In genomic region chr17:6749519-6749918, GRCh38 we compare ENCODE assay signal across 15 cellular contexts. TPM values are rescaled to one million over a fixed set of nuclear protein-coding genes. Genes with fewer than 3 reads are reported as not detected.
DNase-seq lines count a peak whose midpoint lies in the region; ATAC-seq, FAIRE-seq and TF ChIP-seq lines count a peak whose summit lies in the region.
"Had no signal": no experiment of that assay in that cellular context is flagged by ENCODE, and none has a peak within 500 bp of the region (broad histone marks: within the 10 kb centered on the region; RNA-seq: fewer than 3 reads in every experiment).

No MANE protein-coding gene starts in this region.

- TF ChIP-seq POLR2A in H1 (IDR thresholded peaks at IDR 0.05; ENCODE audit: control extremely low read depth in 1 of 2, low read depth in 2 of 2, low read length in 2 of 2) = no peak

- no peak overlapping the region for H3K4me3 Mint-ChIP-seq in H9
- no peak overlapping the region for H3K4me3 Mint-ChIP-seq in CD8-positive, alpha-beta T cell
- H3K4me3 Mint-ChIP-seq: naive thymus-derived CD4-positive, alpha-beta T cell had no signal

- H3K4ac ChIP-seq in H9 (ENCODE audit: low read depth, low read length) = no peak overlapping the region
- no peak overlapping the region for H3K4ac ChIP-seq in H1 (replicated peaks; ENCODE audit: insufficient read length, low read depth, low read length)

- ATAC-seq in CD8-positive, alpha-beta T cell = no peak
- ATAC-seq: left ventricle myocardium superior; naive thymus-derived CD4-positive, alpha-beta T cell had no signal

- no peak overlapping the region for H3K27ac Mint-ChIP-seq in H9
- H3K27ac Mint-ChIP-seq in CD8-positive, alpha-beta T cell = no peak overlapping the region

- WGBS in H9 (ENCODE audit: extremely low coverage, insufficient read length, low lambda C conversion rate) = no CpG with 5 or more reads among the region's 6 CpGs
- 87% methylated on average over 6 of the region's 6 CpGs; no CpG with 5 or more reads in 1 of the 2 experiments for WGBS in H1 (ENCODE audit: extremely low coverage in 1 of 2, insufficient coverage in 1 of 2, insufficient read length in 1 of 2, insufficient replicate concordance in 2 of 2, low coverage in 1 of 2, low lambda C conversion rate in 2 of 2, missing lambda C conversion rate in 1 of 2), 2 experiments

- intact Hi-C loops in CD8-positive, alpha-beta T cell (cut with DNase I, micrococcal nuclease) = no loop called here

- H3K56ac ChIP-seq in H9 (ENCODE audit: insufficient read length, low read depth, low read length) (no peak overlapping the region), H1 (replicated peaks; ENCODE audit: insufficient read length, low read depth, low read length) (no peak overlapping the region)

- H2BK5ac ChIP-seq in H9 (ENCODE audit: insufficient read length, low read length) = no peak overlapping the region
- no peak overlapping the region for H2BK5ac ChIP-seq in H1 (ENCODE audit: low read depth, low read length)

- TF ChIP-seq RAD21 in H1 (IDR thresholded peaks at IDR 0.05 in 1 of 2, conservative IDR thresholded peaks at IDR 0.05 in 1 of 2; ENCODE audit: low read depth in 2 of 2, low read length in 2 of 2) = peak; percentile 38 to 43; a peak in 3 of 4 replicates

- no peak overlapping the region for H2AFZ ChIP-seq in H9 (ENCODE audit: low read length)
- H2AFZ ChIP-seq in OCI-LY1 (ENCODE audit: low read length) = no peak overlapping the region
- H2AFZ ChIP-seq in H1 (ENCODE audit: low read length) = no peak overlapping the region

- no peak for TF ChIP-seq EP300 in H1 (IDR thresholded peaks at IDR 0.05; ENCODE audit: borderline replicate concordance in 1 of 2, low read depth in 2 of 2, low read length in 2 of 2)

- H3K27me3 ChIP-seq in H9 (ENCODE audit: insufficient read depth, low read length) (no peaks in the 10 kb centered on the region), OCI-LY1 (ENCODE audit: insufficient read depth, low read length) (no peaks in the 10 kb centered on the region), H1 (replicated peaks in 1 of 4; ENCODE audit: control insufficient read depth in 3 of 4, extremely low read depth in 1 of 4, insufficient read depth in 3 of 4, low read length in 3 of 4) (no peaks in the 10 kb centered on the region; a peak in 1 of 7 replicates)
- H3K27me3 ChIP-seq in CD8-positive, alpha-beta T cell (ENCODE audit: insufficient read depth, low read length) = no peaks in the 10 kb centered on the region
- H3K27me3 ChIP-seq: testis had no signal

- H3F3A ChIP-seq in OCI-LY1 (ENCODE audit: insufficient read depth, low read length) = no peaks in the 10 kb centered on the region

- DNase-seq in H9 = no peak
- DNase-seq in H1 (ENCODE audit: low read depth in 1 of 2, low spot score in 2 of 2) = no peak
- DNase-seq in T-helper 1 cell = no peak
- DNase-seq in stimulated activated CD4-positive, alpha-beta T cell treated with anti-CD3 and anti-CD28 coated beads, Interleukin-2, amount 100 ng/mL, for 24 hours = no peak
- DNase-seq in coronary artery (ENCODE audit: low spot score) = no peak
- DNase-seq in CD8-positive, alpha-beta T cell = no peak
- DNase-seq: AML-193; left ventricle myocardium superior; MM.1S; naive thymus-derived CD4-positive, alpha-beta T cell; testis; WERI-Rb-1 had no signal

- no peak overlapping the region for H2AK5ac ChIP-seq in H9 (ENCODE audit: insufficient read length, low read length)
- H2AK5ac ChIP-seq in H1 (ENCODE audit: low read depth, low read length) = no peak overlapping the region

- no peak overlapping the region for H3K14ac ChIP-seq in H9 (ENCODE audit: insufficient read depth, low read length)
- no peak overlapping the region for H3K14ac ChIP-seq in H1 (ENCODE audit: insufficient read length)

- POLR2A ChIA-PET in H1 (lab: Charles Lee; ENCODE audit: partially characterized antibody) = interaction anchor here (1.0 kb wide), 1 partner anchor 8 kb away, joined by 3 read pairs; no protein-coding TSS in a partner anchor
- POLR2A ChIA-PET in CD8-positive, alpha-beta T cell (lab: Charles Lee) = no interaction called here

- H4K5ac ChIP-seq in H9 (ENCODE audit: insufficient read length, low read depth, low read length) (no peak overlapping the region), H1 (ENCODE audit: insufficient read length, low read depth, low read length) (no peak overlapping the region)

- TF ChIP-seq CTCF in 22Rv1 (IDR thresholded peaks at IDR 0.05) (0 out of 2 replicates have a peak, but pooled peaks have one; percentile 6), H9 (conservative IDR thresholded peaks at IDR 0.05) (peak; percentile 29; the same call in 2 of the 3 replicates), OCI-LY1 (IDR thresholded peaks at IDR 0.05; ENCODE audit: low read length) (peak; percentile 22; the same call in 1 of the 2 replicates), H1 (IDR thresholded peaks at IDR 0.05; ENCODE audit: control extremely low read depth in 1 of 3, insufficient read depth in 1 of 3, low read depth in 1 of 3, low read length in 3 of 3) (no peak; a peak in 1 of 4 replicates), coronary artery (IDR thresholded peaks at IDR 0.05) (no peak)
- no peak for TF ChIP-seq CTCF in CD8-positive, alpha-beta T cell (IDR thresholded peaks at IDR 0.05)

- no peaks in the 10 kb centered on the region for H3K36me3 ChIP-seq in OCI-LY1 (ENCODE audit: insufficient read depth, low read length)
- H3K36me3 ChIP-seq in H1 (ENCODE audit: control insufficient read depth in 2 of 4, insufficient read depth in 4 of 4, low read length in 3 of 4) = no peaks in the 10 kb centered on the region
- no peaks in the 10 kb centered on the region for H3K36me3 ChIP-seq in CD8-positive, alpha-beta T cell (ENCODE audit: insufficient read depth, low read length)
- H3K36me3 ChIP-seq: WERI-Rb-1 had no signal

- no peak overlapping the region for H3T11ph ChIP-seq in H9 (ENCODE audit: low read length)

- H3K9ac ChIP-seq in H9 (ENCODE audit: extremely low read depth, insufficient read length, low read length) (no peak overlapping the region), OCI-LY1 (ENCODE audit: low read length) (no peak overlapping the region), H1 (replicated peaks in 1 of 4; ENCODE audit: extremely low read depth in 1 of 4, low read depth in 3 of 4, low read length in 3 of 4) (no peak overlapping the region)

- peaks cover 6% of the 10 kb centered on the region; the same call in 1 of the 2 replicates for H3K27me3 Mint-ChIP-seq in H9 (ENCODE audit: low read depth)
- peaks cover 4% of the 10 kb centered on the region for H3K27me3 Mint-ChIP-seq in CD8-positive, alpha-beta T cell (ENCODE audit: low read depth)

- no peak overlapping the region for H3K27ac ChIP-seq in 22Rv1
- H3K27ac ChIP-seq in H9 (ENCODE audit: insufficient read length, low read depth, low read length) = no peak overlapping the region
- H3K27ac ChIP-seq in OCI-LY1 (ENCODE audit: low read depth, low read length, poor library complexity, severe bottlenecking) = no peak overlapping the region
- H3K27ac ChIP-seq in H1 (ENCODE audit: low read depth, low read length) = no peak overlapping the region
- no peak overlapping the region for H3K27ac ChIP-seq in coronary artery
- H3K27ac ChIP-seq in CD8-positive, alpha-beta T cell (ENCODE audit: low read depth, low read length) = no peak overlapping the region
- H3K27ac ChIP-seq: HL-60, testis, WERI-Rb-1 had no signal

- CTCF ChIA-PET in H1 (lab: Charles Lee; ENCODE audit: partially characterized antibody) = interaction anchor here (0.7 to 1.5 kb wide), 9 partner anchors 60 to 272 kb away, joined by 3 to 5 read pairs (median 3); no protein-coding TSS in a partner anchor
- CTCF ChIA-PET in CD8-positive, alpha-beta T cell (lab: Charles Lee) = no interaction called here

- H3K9me3 ChIP-seq in H9 (ENCODE audit: control insufficient read depth, low read depth, low read length) (no peaks in the 10 kb centered on the region), OCI-LY1 (ENCODE audit: low read length) (no peaks in the 10 kb centered on the region), H1 (ENCODE audit: insufficient read depth in 2 of 2, low read depth in 1 of 2, low read length in 1 of 2) (no peaks in the 10 kb centered on the region; a peak in 1 of 4 replicates)
- no peaks in the 10 kb centered on the region for H3K9me3 ChIP-seq in CD8-positive, alpha-beta T cell (ENCODE audit: low read length)
- H3K9me3 ChIP-seq: testis had no signal

- H2BK20ac ChIP-seq in H9 (ENCODE audit: low read depth, low read length, poor library complexity, severe bottlenecking) = no peak overlapping the region
- H2BK20ac ChIP-seq in H1 (ENCODE audit: low read length) = no peak overlapping the region

- no peaks in the 10 kb centered on the region for H3K79me1 ChIP-seq in H9 (ENCODE audit: insufficient read depth, low read depth, low read length, poor library complexity, severe bottlenecking)
- H3K79me1 ChIP-seq in H1 (ENCODE audit: low read depth, low read length) = no peaks in the 10 kb centered on the region

- H3K18ac ChIP-seq in H9 (ENCODE audit: insufficient read length, low read depth, low read length) = no peak overlapping the region
- H3K18ac ChIP-seq in H1 (ENCODE audit: extremely low read depth, low read length) = no peak overlapping the region

- H4K8ac ChIP-seq in H9 (replicated peaks; ENCODE audit: insufficient read length, low read depth, low read length) (no peak overlapping the region), H1 (ENCODE audit: extremely low read depth, insufficient read depth, low read length) (no peak overlapping the region)

- no peaks in the 10 kb centered on the region for H3K9me2 ChIP-seq in OCI-LY1 (ENCODE audit: low read depth, low read length)

- no peak overlapping the region for H3K4me3 ChIP-seq in OCI-LY1 (ENCODE audit: low read depth, low read length, poor library complexity, severe bottlenecking)
- H3K4me3 ChIP-seq in H1 (ENCODE audit: extremely low read depth in 1 of 4, insufficient read depth in 2 of 4, low read depth in 3 of 4, low read length in 4 of 4) = no peak overlapping the region
- no peak overlapping the region for H3K4me3 ChIP-seq in coronary artery
- no peak overlapping the region for H3K4me3 ChIP-seq in CD8-positive, alpha-beta T cell (ENCODE audit: low read depth, low read length)
- H3K4me3 ChIP-seq: testis had no signal

- H3K23ac ChIP-seq in H9 (ENCODE audit: insufficient read length, low read depth, low read length) (no peak overlapping the region), H1 (ENCODE audit: insufficient read length) (no peak overlapping the region)

- H3K36me3 Mint-ChIP-seq in H9 (ENCODE audit: insufficient read depth in 1 of 3, low read depth in 3 of 3) = no peaks in the 10 kb centered on the region
- no peaks in the 10 kb centered on the region for H3K36me3 Mint-ChIP-seq in CD8-positive, alpha-beta T cell

- FAIRE-seq in H1 (lab: Jason Lieb, UNC) = no peak

- no peak overlapping the region for H2BK12ac ChIP-seq in H9 (ENCODE audit: insufficient read length, low read depth, low read length)
- no peak overlapping the region for H2BK12ac ChIP-seq in H1 (ENCODE audit: low read depth, low read length)

- H3K79me2 ChIP-seq in H9 (ENCODE audit: insufficient read depth, low read length) (no peaks in the 10 kb centered on the region), OCI-LY1 (ENCODE audit: insufficient read depth, low read length) (no peaks in the 10 kb centered on the region), H1 (ENCODE audit: control insufficient read depth in 1 of 2, insufficient read depth in 2 of 2, low read length in 2 of 2) (no peaks in the 10 kb centered on the region)

- H4K20me1 ChIP-seq in H9 (ENCODE audit: control insufficient read depth, insufficient read depth, insufficient read length) = no peaks in the 10 kb centered on the region
- no peaks in the 10 kb centered on the region for H4K20me1 ChIP-seq in OCI-LY1 (ENCODE audit: insufficient read depth, low read length)
- no peaks in the 10 kb centered on the region for H4K20me1 ChIP-seq in H1 (replicated peaks in 1 of 2; ENCODE audit: control insufficient read depth in 1 of 2, insufficient read depth in 2 of 2, low read length in 2 of 2)

- H3K23me2 ChIP-seq in H9 (ENCODE audit: insufficient read length, low read depth, low read length, poor library complexity, severe bottlenecking) = no peaks in the 10 kb centered on the region
- H3K23me2 ChIP-seq in H1 (ENCODE audit: low read depth, low read length) = peaks cover 1% of the 10 kb centered on the region; the same call in 1 of the 2 replicates

- H2BK120ac ChIP-seq in H9 (ENCODE audit: low read depth, low read length, poor library complexity, severe bottlenecking) (no peak overlapping the region), H1 (replicated peaks; ENCODE audit: low read depth, low read length) (no peak overlapping the region)

- H3K4me2 ChIP-seq in H9 (ENCODE audit: insufficient read depth, insufficient read length, low read length) (no peak overlapping the region), OCI-LY1 (ENCODE audit: low read length) (no peak overlapping the region), H1 (ENCODE audit: insufficient read depth in 1 of 2, low read depth in 2 of 2, low read length in 2 of 2) (no peak overlapping the region)

- peaks cover 17% of the 10 kb centered on the region in 2 experiments for H3K4me1 Mint-ChIP-seq in H9
- H3K4me1 Mint-ChIP-seq in CD8-positive, alpha-beta T cell (ENCODE audit: low read depth) = peaks cover 19% of the 10 kb centered on the region

- no peak overlapping the region for H2BK15ac ChIP-seq in H9 (ENCODE audit: low read depth, low read length)
- no peak overlapping the region for H2BK15ac ChIP-seq in H1 (ENCODE audit: low read length)

- H4K91ac ChIP-seq in H9 (ENCODE audit: insufficient read length, low read depth, low read length) (no peak overlapping the region), H1 (replicated peaks; ENCODE audit: insufficient read length, low read length) (no peak overlapping the region)

- H3K9me3 Mint-ChIP-seq in H9 = peaks cover 4 to 8% of the 10 kb centered on the region in 2 experiments; a peak in 3 of 5 replicates
- no peaks in the 10 kb centered on the region for H3K9me3 Mint-ChIP-seq in CD8-positive, alpha-beta T cell

- H3K4me1 ChIP-seq in H9 (ENCODE audit: insufficient read depth, low read length) = peaks cover 9% of the 10 kb centered on the region; the same call in 1 of the 2 replicates
- no peaks in the 10 kb centered on the region for H3K4me1 ChIP-seq in OCI-LY1 (ENCODE audit: insufficient read depth, low read length, severe bottlenecking)
- H3K4me1 ChIP-seq in H1 (replicated peaks in 1 of 4; ENCODE audit: control insufficient read depth in 3 of 4, insufficient read depth in 4 of 4, low read length in 3 of 4) = peaks cover 0 to 6% (median 3%) of the 10 kb centered on the region in 4 experiments; a peak in 3 of 7 replicates
- peaks cover 23% of the 10 kb centered on the region for H3K4me1 ChIP-seq in CD8-positive, alpha-beta T cell (ENCODE audit: insufficient read depth, low read length)

RNA-seq across cellular contexts. Expression of gene XAF1, which starts 6.3 kb away (rescaled TPM):
- total RNA-seq in H9 (2021) = not detected in 2 replicates
- total RNA-seq in H1 (2021; fragmentation: NEBNext Ultra II Directional; extraction: Animal tissue kit (Norgen Biotek cat#: 25700)) = not detected in 2 replicates
- polyA plus RNA-seq in H1 (2011; rRNA removed) = not detected in 2 replicates
- not detected for polyA plus RNA-seq in H1 (2011; cell fraction: cytosol; rRNA removed)
- polyA plus RNA-seq in H1 (2011; cell fraction: nucleus; rRNA removed) = not detected
- not detected in 4 replicates for polyA plus RNA-seq in H1 (2012, experiment 1 of 2)
- polyA plus RNA-seq in H1 (2012, experiment 2 of 2) = not detected
- polyA plus RNA-seq in H1 (2013, experiment 1 of 2) = 0.08 TPM
- 0.06 TPM for polyA plus RNA-seq in H1 (2013, experiment 2 of 2)
- polyA minus RNA-seq in H1 (2011; rRNA and poly(A)+ RNA removed) = 0.10 TPM in 1 of 2 replicates, not detected in the other
- polyA minus RNA-seq in H1 (2011; cell fraction: cytosol; rRNA and poly(A)+ RNA removed) = not detected
- not detected for polyA minus RNA-seq in H1 (2011; cell fraction: nucleus; rRNA and poly(A)+ RNA removed)
- 10 to 100 TPM; 13.9 to 16.3 TPM for total RNA-seq in CD8-positive, alpha-beta T cell

RNA-seq across cellular contexts. Expression of gene FBXO39, which starts 26.5 kb away (rescaled TPM):
- total RNA-seq in H9 (2021) = not detected in 2 replicates
- total RNA-seq in H1 (2021; fragmentation: NEBNext Ultra II Directional; extraction: Animal tissue kit (Norgen Biotek cat#: 25700)) = 0.22 TPM in 1 of 2 replicates, not detected in the other
- polyA plus RNA-seq in H1 (2011; rRNA removed) = 0.12 and 0.17 TPM in 2 replicates
- polyA plus RNA-seq in H1 (2011; cell fraction: cytosol; rRNA removed) = 0.08 TPM
- 0.41 TPM for polyA plus RNA-seq in H1 (2011; cell fraction: nucleus; rRNA removed)
- 0.24 TPM in 1 of 4 replicates, not detected in the others for polyA plus RNA-seq in H1 (2012, experiment 1 of 2)
- not detected for polyA plus RNA-seq in H1 (2012, experiment 2 of 2)
- 0.06 TPM for polyA plus RNA-seq in H1 (2013, experiment 1 of 2)
- polyA plus RNA-seq in H1 (2013, experiment 2 of 2) = 0.04 TPM
- polyA minus RNA-seq in H1 (2011; rRNA and poly(A)+ RNA removed) = 0.73 and 1.4 TPM in 2 replicates
- polyA minus RNA-seq in H1 (2011; cell fraction: cytosol; rRNA and poly(A)+ RNA removed) = not detected
- polyA minus RNA-seq in H1 (2011; cell fraction: nucleus; rRNA and poly(A)+ RNA removed) = 1.6 TPM
- under 1 TPM in 1 of 2 experiments, not detected in 1; 0.39 TPM for total RNA-seq in CD8-positive, alpha-beta T cell
- total RNA-seq: left ventricle myocardium superior had no signal

RNA-seq across cellular contexts. Expression of gene SLC13A5, which starts 36.4 kb away (rescaled TPM):
- total RNA-seq in H9 (2021) = 1.4 and 1.6 TPM in 2 replicates
- 1.8 and 2.6 TPM in 2 replicates for total RNA-seq in H1 (2021; fragmentation: NEBNext Ultra II Directional; extraction: Animal tissue kit (Norgen Biotek cat#: 25700))
- 2.1 and 3.5 TPM in 2 replicates for polyA plus RNA-seq in H1 (2011; rRNA removed)
- 3.1 TPM for polyA plus RNA-seq in H1 (2011; cell fraction: cytosol; rRNA removed)
- polyA plus RNA-seq in H1 (2011; cell fraction: nucleus; rRNA removed) = 6.6 TPM
- 1.2 to 2.7 TPM (median 2.5 TPM) in 4 replicates for polyA plus RNA-seq in H1 (2012, experiment 1 of 2)
- 1.6 TPM for polyA plus RNA-seq in H1 (2012, experiment 2 of 2)
- 3.1 TPM for polyA plus RNA-seq in H1 (2013, experiment 1 of 2)
- polyA plus RNA-seq in H1 (2013, experiment 2 of 2) = 3.2 TPM
- 6.9 and 9.0 TPM in 2 replicates for polyA minus RNA-seq in H1 (2011; rRNA and poly(A)+ RNA removed)
- polyA minus RNA-seq in H1 (2011; cell fraction: cytosol; rRNA and poly(A)+ RNA removed) = 3.5 TPM
- 6.0 TPM for polyA minus RNA-seq in H1 (2011; cell fraction: nucleus; rRNA and poly(A)+ RNA removed)
- not detected for total RNA-seq in CD8-positive, alpha-beta T cell
- total RNA-seq: left ventricle myocardium superior; naive thymus-derived CD4-positive, alpha-beta T cell had no signal
- polyA plus RNA-seq: naive thymus-derived CD4-positive, alpha-beta T cell had no signal

Comparison
In these comparisons a context has a peak if more than half of its experiments do, and no peak if none do; other contexts are left out.
1. CTCF ChIP-seq: peak in 22Rv1 (single experiment), H9 (single experiment) and OCI-LY1 (single experiment); none in H1 (0 of 3), coronary artery (single experiment) and CD8-positive, alpha-beta T cell (single experiment).
2. RNA of gene XAF1, which starts 6.3 kb away (total RNA-seq): 13.9 to 16.3 TPM in CD8-positive, alpha-beta T cell; not detected in H9 and not detected in H1; every median in the first group is over 10 times any median in the second.